Comparison of ENCODE assay signal across 19 cellular contexts in genomic region chr7:81079736-81080135, GRCh38.
DNase-seq lines count a peak whose midpoint lies in the region; ATAC-seq and TF ChIP-seq lines count a peak whose summit lies in the region.
"Had no signal": no experiment of that assay in that cellular context is flagged by ENCODE, and none has a peak within 500 bp of the region (broad histone marks: within the 10 kb centered on the region; RNA-seq: fewer than 3 reads in every experiment).

No MANE protein-coding gene starts in this region.

- ATAC-seq in HG02759 (IDR thresholded peaks at IDR 0.05; ENCODE audit: unreplicated experiment), result no peak
- ATAC-seq: HepG2, PC-3 had no signal

- peaks cover 17% of the 10 kb centered on the region for H3K9me3 ChIP-seq in mammary epithelial cell (replicated peaks; ENCODE audit: insufficient read depth, low read length)
- peaks cover 0 to 8% of the 10 kb centered on the region in 2 donors for H3K9me3 ChIP-seq in breast epithelium
- H3K9me3 ChIP-seq: SJSA1 had no signal

- intact Hi-C loops in mammary epithelial cell (cut with micrococcal nuclease) (no loop called here), breast epithelium (cut with DNase I; ENCODE audit: low total_unique reads) (no loop called here)

- no peak overlapping the region for H3K27ac ChIP-seq in mammary epithelial cell (ENCODE audit: insufficient read depth, low read depth, low read length)
- H3K27ac ChIP-seq in breast epithelium, result no peak overlapping the region
- H3K27ac ChIP-seq in epithelial cell of prostate, result no peak overlapping the region
- H3K27ac ChIP-seq: 22Rv1, SJSA1 had no signal

- H3K4me2 ChIP-seq in mammary epithelial cell (ENCODE audit: insufficient read depth, low read depth, low read length), result no peak overlapping the region

- H3K36me3 ChIP-seq in mammary epithelial cell (ENCODE audit: insufficient read depth, low read length) (no peaks in the 10 kb centered on the region), breast epithelium (no peaks in the 10 kb centered on the region)
- H3K36me3 ChIP-seq: SJSA1 had no signal

- H3K4me3 ChIP-seq in mammary epithelial cell (replicated peaks in 1 of 3; ENCODE audit: insufficient read depth in 1 of 3, low read depth in 2 of 3, low read length in 3 of 3) (no peak overlapping the region), breast epithelium (no peak overlapping the region)
- H3K4me3 ChIP-seq: SJSA1 had no signal

- in situ Hi-C loops in mammary epithelial cell (cut with MboI; ENCODE audit: low sequenced_read_pairs in 2 of 2), result loop anchor here in 1 of 2 donors (10.0 kb wide), 1 partner anchor 145 kb away; no protein-coding TSS in a partner anchor

- TF ChIP-seq CTCF in mammary epithelial cell (conservative IDR thresholded peaks at IDR 0.05 in 1 of 2, IDR thresholded peaks at IDR 0.05 in 1 of 2; ENCODE audit: extremely low read depth in 1 of 2, insufficient read depth in 1 of 2, low read depth in 1 of 2, low read length in 2 of 2) (no peak), breast epithelium (IDR thresholded peaks at IDR 0.05) (no peak)

- no peaks in the 10 kb centered on the region for H4K20me1 ChIP-seq in mammary epithelial cell (ENCODE audit: insufficient read depth, low read length)

- peaks cover 10% of the 10 kb centered on the region for H3K4me1 ChIP-seq in mammary epithelial cell (ENCODE audit: insufficient read depth, low read length)
- no peaks in the 10 kb centered on the region for H3K4me1 ChIP-seq in breast epithelium
- H3K4me1 ChIP-seq: SJSA1 had no signal

- H3K9ac ChIP-seq in mammary epithelial cell (ENCODE audit: insufficient read depth, low read length), result no peak overlapping the region

- dilution Hi-C loops in mammary epithelial cell (cut with HindIII; ENCODE audit: low sequenced_read_pairs), result no loop called here

- CTCF ChIA-PET in mammary epithelial cell (lab: Charles Lee; ENCODE audit: low non-redundant PET), result no interaction called here

- no peak overlapping the region for H2AFZ ChIP-seq in mammary epithelial cell (ENCODE audit: low read depth, low read length)

- H3K27me3 ChIP-seq in mammary epithelial cell (ENCODE audit: insufficient read depth, low read length) (no peaks in the 10 kb centered on the region), breast epithelium (no peaks in the 10 kb centered on the region)
- H3K27me3 ChIP-seq: SJSA1 had no signal

- DNase-seq in mammary epithelial cell (peak; percentile 19), breast epithelium (ENCODE audit: low spot score in 2 of 2) (no peak), epithelial cell of prostate (ENCODE audit: low read depth, low spot score) (peak; percentile 12), kidney tubule cell (ENCODE audit: low spot score) (peak; percentile 16), DMS79 treated with DMSO at 0.1 percent for 48 hours (lab: John Stamatoyannopoulos, UW) (no peak), nucleus accumbens (lab: John Stamatoyannopoulos, UW) (no peak), EL (no peak)
- DNase-seq: DND-41, HCEC 1CT, KG1, NCI-H1417, NCI-H1930, NCI-H345, NCI-H526, PC-3 had no signal

- no peak for TF ChIP-seq POLR2A in breast epithelium (IDR thresholded peaks at IDR 0.05)

- WGBS in mammary epithelial cell (ENCODE audit: low coverage, missing lambda C conversion rate), result 100% methylated on average over 1 of the region's 1 CpG

- BruUV-seq in mammary epithelial cell (replicated peaks; lab: Mats Ljungman, UMichigan), result no TSS peak

- H3K79me2 ChIP-seq in mammary epithelial cell (ENCODE audit: insufficient read depth, low read length), result no peaks in the 10 kb centered on the region

Comparison
In these comparisons a context has a peak if more than half of its experiments do, and no peak if none do; other contexts are left out.
1. DNase-seq: peak in mammary epithelial cell (single experiment), epithelial cell of prostate (single experiment) and kidney tubule cell (single experiment); none in breast epithelium (0 of 2), DMS79 treated with DMSO at 0.1 percent for 48 hours (single experiment), nucleus accumbens (0 of 56) and EL (single experiment).